ENCODE assay signal across 5 cellular contexts in the genomic region with DNA sequence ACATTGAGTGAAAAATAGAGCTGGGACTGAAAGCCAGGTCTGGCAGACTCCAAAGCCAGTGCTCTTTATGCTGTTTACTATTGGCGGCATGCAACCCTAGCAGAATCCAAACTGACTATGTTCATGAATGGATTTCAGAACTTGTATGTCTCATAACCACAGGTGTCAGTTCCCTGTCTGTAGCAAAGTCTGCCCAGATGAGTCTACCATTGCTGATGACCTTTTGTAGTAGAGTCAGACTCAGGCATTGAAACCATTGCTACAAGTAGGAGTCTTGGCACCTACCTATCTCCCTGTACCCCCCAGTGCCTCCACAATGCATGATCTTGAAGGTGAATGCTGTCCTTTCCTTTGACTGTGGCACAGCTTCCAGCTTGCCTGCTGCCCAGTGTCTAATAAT.
"Had no signal": no experiment of that assay in that cellular context is flagged by ENCODE, and none has a peak within 500 bp of the region (broad histone marks: within the 10 kb centered on the region; RNA-seq: fewer than 3 reads in every experiment).

No MANE protein-coding gene starts in this region.

- H3K27ac Mint-ChIP-seq: GM23338, IgD-negative memory B cell had no signal

- H2AFZ ChIP-seq: GM23338 had no signal

- H3K4me2 ChIP-seq: GM23338 had no signal

- H3K27me3 Mint-ChIP-seq: IgD-negative memory B cell had no signal

- DNase-seq: H9, HCEC 1CT, KBM-7 had no signal

- H3K36me3 Mint-ChIP-seq: IgD-negative memory B cell had no signal

- H3K9me3 Mint-ChIP-seq: H9 had no signal

- H3K4me3 Mint-ChIP-seq: GM23338, H9, IgD-negative memory B cell had no signal

- H3K4me1 Mint-ChIP-seq: IgD-negative memory B cell had no signal

- H3K4me3 ChIP-seq: GM23338 had no signal

- ATAC-seq: GM23338 had no signal
